1 cellular context compared by ENCODE assay signal in the genomic region with DNA sequence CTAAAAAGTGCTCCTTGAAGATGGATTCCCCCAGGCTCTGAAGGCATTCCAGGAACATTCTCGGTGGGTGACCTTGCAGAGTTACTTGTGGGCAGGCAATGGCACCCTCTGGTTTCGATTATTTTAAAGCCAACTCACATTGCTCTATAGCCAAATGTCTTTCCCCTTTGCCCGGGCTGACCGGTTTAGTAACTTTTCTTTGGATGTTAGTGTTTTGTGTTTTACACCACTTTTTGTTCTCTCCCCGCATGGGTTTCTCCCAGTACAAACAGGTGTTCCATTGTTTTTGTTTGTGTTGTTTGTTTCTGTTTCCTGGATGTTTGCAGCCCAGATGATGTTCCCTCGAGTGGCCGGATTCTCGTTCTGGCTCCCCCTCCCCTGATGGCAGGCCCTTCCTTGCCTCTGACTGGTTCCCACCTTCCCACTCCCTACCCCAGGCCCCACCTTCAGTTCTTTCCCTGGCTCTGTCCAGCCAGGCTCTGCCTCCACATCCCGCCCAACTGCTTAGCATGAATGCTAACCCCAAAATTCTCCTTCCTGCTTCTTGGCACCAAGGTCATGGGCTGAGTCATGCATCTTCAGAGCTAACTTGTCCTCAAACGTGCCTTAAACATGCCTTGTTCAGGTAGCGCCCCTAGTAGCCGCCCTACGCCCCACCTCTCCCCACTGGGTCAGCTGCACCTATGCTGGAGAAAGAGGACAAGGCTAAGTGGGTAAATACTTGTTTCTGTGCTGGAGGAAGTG.
TF ChIP-seq lines count a peak whose summit lies in the region.

No MANE protein-coding gene starts in this region.

TF ChIP-seq in WTC11, 78 proteins besides CTCF, POLR2A, EP300 and RAD21 (continued from another document):
- TF ChIP-seq, protein P1, sequence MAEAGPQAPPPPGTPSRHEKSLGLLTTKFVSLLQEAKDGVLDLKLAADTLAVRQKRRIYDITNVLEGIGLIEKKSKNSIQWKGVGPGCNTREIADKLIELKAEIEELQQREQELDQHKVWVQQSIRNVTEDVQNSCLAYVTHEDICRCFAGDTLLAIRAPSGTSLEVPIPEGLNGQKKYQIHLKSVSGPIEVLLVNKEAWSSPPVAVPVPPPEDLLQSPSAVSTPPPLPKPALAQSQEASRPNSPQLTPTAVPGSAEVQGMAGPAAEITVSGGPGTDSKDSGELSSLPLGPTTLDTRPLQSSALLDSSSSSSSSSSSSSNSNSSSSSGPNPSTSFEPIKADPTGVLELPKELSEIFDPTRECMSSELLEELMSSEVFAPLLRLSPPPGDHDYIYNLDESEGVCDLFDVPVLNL (CRISPR knock-in tag; IDR thresholded peaks at IDR 0.05; ENCODE audit: borderline replicate concordance, low read depth): no peak
- TF ChIP-seq, protein P2, sequence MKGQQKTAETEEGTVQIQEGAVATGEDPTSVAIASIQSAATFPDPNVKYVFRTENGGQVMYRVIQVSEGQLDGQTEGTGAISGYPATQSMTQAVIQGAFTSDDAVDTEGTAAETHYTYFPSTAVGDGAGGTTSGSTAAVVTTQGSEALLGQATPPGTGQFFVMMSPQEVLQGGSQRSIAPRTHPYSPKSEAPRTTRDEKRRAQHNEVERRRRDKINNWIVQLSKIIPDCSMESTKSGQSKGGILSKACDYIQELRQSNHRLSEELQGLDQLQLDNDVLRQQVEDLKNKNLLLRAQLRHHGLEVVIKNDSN (CRISPR knock-in tag; IDR thresholded peaks at IDR 0.05): no peak
- TF ChIP-seq HMGA2 (CRISPR knock-in tag; IDR thresholded peaks at IDR 0.05) (no peak), GTF2I (CRISPR knock-in tag; conservative IDR thresholded peaks at IDR 0.05) (no peak), ZNF263 (CRISPR knock-in tag; IDR thresholded peaks at IDR 0.05; ENCODE audit: low read depth) (no peak)
